8 cellular contexts compared by ENCODE assay signal in the genomic region with DNA sequence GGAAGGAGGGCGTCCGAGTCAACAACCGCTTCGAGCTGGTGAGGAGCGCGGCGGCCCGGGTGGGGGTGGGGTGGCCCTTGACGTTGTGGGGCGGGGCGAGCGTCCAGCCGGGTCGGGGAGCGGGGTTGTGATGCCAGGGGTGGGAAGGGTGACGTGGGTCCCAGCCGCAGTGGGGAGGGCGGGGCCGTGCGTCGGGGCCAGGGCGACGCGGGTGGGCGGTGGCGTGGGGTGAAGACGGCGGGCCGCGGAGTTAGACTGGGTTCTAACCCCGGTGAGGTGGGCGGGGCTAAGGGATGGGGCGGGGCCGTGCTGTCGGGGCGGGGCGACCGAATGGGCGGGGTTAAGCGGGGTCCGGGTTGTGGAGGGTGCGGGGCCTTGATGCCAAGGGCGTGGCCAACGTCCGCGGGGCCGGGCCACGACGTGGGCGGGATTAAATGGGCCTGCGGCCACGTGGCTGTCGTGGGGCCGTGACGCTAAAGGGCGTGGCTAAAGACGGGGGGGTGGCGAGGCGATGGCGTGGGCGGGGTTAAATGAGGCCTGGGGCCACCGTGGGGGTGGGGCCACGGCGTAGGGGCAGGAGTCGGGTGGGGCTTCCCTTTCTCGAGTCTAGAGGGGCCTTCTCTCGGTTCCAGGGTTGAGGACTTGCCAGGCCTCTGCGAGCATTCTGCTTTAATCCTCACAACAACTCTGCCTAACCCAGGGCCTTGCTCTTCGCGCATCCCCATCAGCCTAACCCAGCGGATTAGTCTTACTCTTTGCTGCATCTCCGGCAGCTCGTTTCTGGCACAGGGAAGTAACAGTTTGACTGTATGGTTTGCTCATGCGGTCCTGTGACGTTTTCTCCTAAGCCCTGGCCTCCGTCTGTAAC.
DNase-seq lines count a peak whose midpoint lies in the region; ATAC-seq and TF ChIP-seq lines count a peak whose summit lies in the region.

No MANE protein-coding gene starts in this region.

- ATAC-seq in GM19324 (IDR thresholded peaks at IDR 0.05; ENCODE audit: low FRiP score, unreplicated experiment), result peak; percentile 73
- peak; percentile 63 for ATAC-seq in HG03460 (IDR thresholded peaks at IDR 0.05; ENCODE audit: unreplicated experiment)

- no peak for TF ChIP-seq CTCF in AG10803 (conservative IDR thresholded peaks at IDR 0.05; ENCODE audit: low read length)

- DNase-seq in AG10803 (ENCODE audit: low read depth), result peak; percentile 94
- peak; percentile 90 for DNase-seq in NCI-H69 (lab: John Stamatoyannopoulos, UW)
- peak; percentile 96 for DNase-seq in activated CD4-positive, alpha-beta T cell treated with anti-CD3 and anti-CD28 coated beads, Interleukin-2, amount 50 U/mL, for 1 hour
- peak; percentile 59 for DNase-seq in cortex of kidney (lab: John Stamatoyannopoulos, UW)
- DNase-seq in left kidney (ENCODE audit: low read depth, low spot score), result peak; percentile 96
- DNase-seq in stimulated activated CD4-positive, alpha-beta T cell treated with anti-CD3 and anti-CD28 coated beads, Interleukin-1b, Interleukin-23, amount 100 ng/mL, for 24 hours (ENCODE audit: low read depth in 4 of 4, low spot score in 1 of 4), result peak; percentile 91 to 98 (median 95)

- peak overlapping the region; percentile 91 for H3K4me3 ChIP-seq in AG10803 (ENCODE audit: low read length)

Comparison
In these comparisons a context has a peak if more than half of its experiments do, and no peak if none do; other contexts are left out.
1. Peak in every context shown above with its lines: DNase-seq, ATAC-seq and H3K4me3 ChIP-seq.